In genomic region chr2:121243821-121244460, GRCh38 we compare ENCODE assay signal across 17 cellular contexts. TPM values are rescaled to one million over a fixed set of nuclear protein-coding genes. Genes with fewer than 3 reads are reported as not detected.
A peak's percentile ranks its signal among the peaks of the same experiment; 100 is the strongest.
DNase-seq lines count a peak whose midpoint lies in the region; ATAC-seq, FAIRE-seq and TF ChIP-seq lines count a peak whose summit lies in the region.
"Had no signal": no experiment of that assay in that cellular context is flagged by ENCODE, and none has a peak within 500 bp of the region (broad histone marks: within the 10 kb centered on the region; RNA-seq: fewer than 3 reads in every experiment).

No MANE protein-coding gene starts in this region.

- TF ChIP-seq CTCF in kidney (IDR thresholded peaks at IDR 0.05; ENCODE audit: borderline replicate concordance, extremely low read depth, insufficient read depth) (no peak), neural crest cell (conservative IDR thresholded peaks at IDR 0.05) (no peak), upper lobe of right lung (IDR thresholded peaks at IDR 0.05) (no peak)

- no peak overlapping the region for H3K27ac ChIP-seq in kidney (ENCODE audit: low read depth in 2 of 2, low read length in 2 of 2)
- H3K27ac ChIP-seq in upper lobe of right lung: no peak overlapping the region
- H3K27ac ChIP-seq: 22Rv1, BLaER1, GM23248 had no signal

- H3K36me3 ChIP-seq in kidney (ENCODE audit: control insufficient read depth in 1 of 2, insufficient read depth in 2 of 2, low read length in 2 of 2) (peaks cover 60 to 82% of the 10 kb centered on the region in 2 donors), upper lobe of right lung (no peaks in the 10 kb centered on the region)
- H3K36me3 ChIP-seq: BLaER1 had no signal

- H3K36me3 Mint-ChIP-seq in neural crest cell (ENCODE audit: low read depth): no peaks in the 10 kb centered on the region
- H3K36me3 Mint-ChIP-seq in activated T-cell treated with anti-CD3 and anti-CD28 coated beads, Interleukin-2, amount 50 U/mL, for 24 hours (ENCODE audit: low read depth): no peaks in the 10 kb centered on the region
- H3K36me3 Mint-ChIP-seq: CD8-positive, alpha-beta memory T cell had no signal

- ATAC-seq in upper lobe of right lung (no peak), HG03457 (IDR thresholded peaks at IDR 0.05; ENCODE audit: unreplicated experiment) (no peak)
- ATAC-seq: HCT116 had no signal

- intact Hi-C loops in kidney (cut with DNase I) (no loop called here), upper lobe of right lung (cut with DNase I) (no loop called here)

- no peaks in the 10 kb centered on the region for H3K9me3 ChIP-seq in kidney (ENCODE audit: control insufficient read depth in 1 of 2, low read length in 2 of 2)
- no peaks in the 10 kb centered on the region for H3K9me3 ChIP-seq in upper lobe of right lung
- H3K9me3 ChIP-seq: BLaER1 had no signal

- H3K27me3 ChIP-seq in upper lobe of right lung: no peaks in the 10 kb centered on the region
- H3K27me3 ChIP-seq: BLaER1 had no signal

- H3K4me1 Mint-ChIP-seq in neural crest cell: no peaks in the 10 kb centered on the region
- no peaks in the 10 kb centered on the region for H3K4me1 Mint-ChIP-seq in activated T-cell treated with anti-CD3 and anti-CD28 coated beads, Interleukin-2, amount 50 U/mL, for 24 hours (ENCODE audit: low read depth)
- H3K4me1 Mint-ChIP-seq: CD8-positive, alpha-beta memory T cell had no signal

- H3K4me1 ChIP-seq in kidney (ENCODE audit: control insufficient read depth in 1 of 2, insufficient read depth in 1 of 2, low read depth in 1 of 2, low read length in 2 of 2) (peaks cover 10 to 21% of the 10 kb centered on the region in 2 donors), upper lobe of right lung (no peaks in the 10 kb centered on the region)
- H3K4me1 ChIP-seq: BLaER1 had no signal

- peak overlapping the region; percentile 35 for H3K27ac Mint-ChIP-seq in neural crest cell (ENCODE audit: unreplicated experiment)
- no peak overlapping the region for H3K27ac Mint-ChIP-seq in activated T-cell treated with anti-CD3 and anti-CD28 coated beads, Interleukin-2, amount 50 U/mL, for 24 hours
- H3K27ac Mint-ChIP-seq: CD8-positive, alpha-beta memory T cell had no signal

- peaks cover 3% of the 10 kb centered on the region for H3K27me3 Mint-ChIP-seq in neural crest cell (ENCODE audit: low read depth)
- no peaks in the 10 kb centered on the region for H3K27me3 Mint-ChIP-seq in activated T-cell treated with anti-CD3 and anti-CD28 coated beads, Interleukin-2, amount 50 U/mL, for 24 hours

- no peak for FAIRE-seq in kidney (lab: Jason Lieb, UNC)
- FAIRE-seq: H54 had no signal

- no peaks in the 10 kb centered on the region for H3K9me3 Mint-ChIP-seq in neural crest cell
- H3K9me3 Mint-ChIP-seq in activated T-cell treated with anti-CD3 and anti-CD28 coated beads, Interleukin-2, amount 50 U/mL, for 24 hours: no peaks in the 10 kb centered on the region
- H3K9me3 Mint-ChIP-seq: CD8-positive, alpha-beta memory T cell had no signal

- no peak overlapping the region for H3K4me3 Mint-ChIP-seq in neural crest cell
- no peak overlapping the region for H3K4me3 Mint-ChIP-seq in activated T-cell treated with anti-CD3 and anti-CD28 coated beads, Interleukin-2, amount 50 U/mL, for 24 hours
- H3K4me3 Mint-ChIP-seq: CD8-positive, alpha-beta memory T cell had no signal

- H3K9ac ChIP-seq in kidney (ENCODE audit: low read length in 2 of 2): no peak overlapping the region
- H3K9ac ChIP-seq: BLaER1, GM23248 had no signal

- peak; percentile 50 for DNase-seq in activated effector memory CD4-positive, alpha-beta T cell treated with anti-CD3 and anti-CD28 coated beads, Interleukin-2, amount 50 U/mL, for 16 hours
- DNase-seq in activated effector memory CD4-positive, alpha-beta T cell treated with Interleukin-2 at 50 U/mL for 16 hours: no peak
- peak; percentile 56 for DNase-seq in kidney
- DNase-seq in neural crest cell (ENCODE audit: low read depth, low spot score): no peak
- DNase-seq in upper lobe of right lung: peak; percentile 40
- DNase-seq in activated T-cell treated with anti-CD3 and anti-CD28 coated beads, Interleukin-2, amount 50 U/mL, for 24 hours: no peak
- DNase-seq in OCI-M2 (lab: John Stamatoyannopoulos, UW; ENCODE audit: unreplicated experiment): no peak
- DNase-seq: AML-193; CD8-positive, alpha-beta memory T cell; GF-D8; GM23248 had no signal

- H3K4me3 ChIP-seq in kidney (ENCODE audit: low read length in 2 of 2) (no peak overlapping the region), upper lobe of right lung (no peak overlapping the region)
- H3K4me3 ChIP-seq: BLaER1, GM23248 had no signal

RNA-seq across cellular contexts. Expression of gene TFCP2L1, which starts 41.1 kb away (rescaled TPM):
- 172 TPM for total RNA-seq in kidney
- polyA plus RNA-seq in kidney (ENCODE audit: insufficient read depth, low read depth, low replicate concordance): 44.4 TPM
- total RNA-seq in neural crest cell: not detected in 2 replicates
- 22.0 TPM for total RNA-seq in upper lobe of right lung
- total RNA-seq: A673, GM23248 had no signal
- polyA plus RNA-seq: GM23248 had no signal

Comparison
In these comparisons a context has a peak if more than half of its experiments do, and no peak if none do; other contexts are left out.
1. DNase-seq: peak in activated effector memory CD4-positive, alpha-beta T cell treated with anti-CD3 and anti-CD28 coated beads, Interleukin-2, amount 50 U/mL, for 16 hours (single experiment), kidney (single experiment) and upper lobe of right lung (single experiment); none in activated effector memory CD4-positive, alpha-beta T cell treated with Interleukin-2 at 50 U/mL for 16 hours (single experiment), neural crest cell (single experiment), activated T-cell treated with anti-CD3 and anti-CD28 coated beads, Interleukin-2, amount 50 U/mL, for 24 hours (single experiment) and OCI-M2 (single experiment).
2. RNA of gene TFCP2L1, which starts 41.1 kb away (total RNA-seq): 172 TPM in kidney (single experiment) and 22.0 TPM in upper lobe of right lung (single experiment); not detected in neural crest cell; every median in the first group is over 10 times any median in the second.